18 cellular contexts compared by ENCODE assay signal in genomic region chr7:19113855-19114590, GRCh38. TPM values are rescaled to one million over a fixed set of nuclear protein-coding genes. Genes with fewer than 3 reads are reported as not detected.
A peak's percentile ranks its signal among the peaks of the same experiment; 100 is the strongest.
DNase-seq lines count a peak whose midpoint lies in the region; ATAC-seq and TF ChIP-seq lines count a peak whose summit lies in the region.
"Had no signal": no experiment of that assay in that cellular context is flagged by ENCODE, and none has a peak within 500 bp of the region (broad histone marks: within the 10 kb centered on the region; RNA-seq: fewer than 3 reads in every experiment).

No MANE protein-coding gene starts in this region.

- H3K9me3 Mint-ChIP-seq in neural crest cell, result no peaks in the 10 kb centered on the region
- H3K9me3 Mint-ChIP-seq in activated T-helper 17 cell treated with anti-CD3 and anti-CD28 coated beads, Interleukin-2, amount 50 U/mL, for 72 hours, result peaks cover 4% of the 10 kb centered on the region
- H3K9me3 Mint-ChIP-seq: T-cell had no signal

- H3K27me3 Mint-ChIP-seq in neural crest cell (ENCODE audit: low read depth), result peaks cover 95% of the 10 kb centered on the region
- peaks cover 61% of the 10 kb centered on the region for H3K27me3 Mint-ChIP-seq in activated T-helper 17 cell treated with anti-CD3 and anti-CD28 coated beads, Interleukin-2, amount 50 U/mL, for 72 hours

- peak; percentile 66 for DNase-seq in AG08396 (ENCODE audit: low spot score)
- DNase-seq in M059J (ENCODE audit: low read depth), result peak; percentile 50
- DNase-seq in cardiac fibroblast (ENCODE audit: low read depth in 2 of 2), result peak in 1 of 2 donors; percentile 71
- DNase-seq in neural crest cell (ENCODE audit: low read depth, low spot score), result no peak
- DNase-seq in AG20443 (ENCODE audit: low spot score), result no peak
- DNase-seq: activated CD4-positive, alpha-beta T cell treated with anti-CD3 and anti-CD28 coated beads for 48 hours; activated T-cell treated with anti-CD3 and anti-CD28 coated beads, Interleukin-2, amount 50 U/mL, for 72 hours; C1 segment of cervical spinal cord; NCI-H1048; NCI-H226; T-cell had no signal

- no peaks in the 10 kb centered on the region for H3K36me3 Mint-ChIP-seq in neural crest cell (ENCODE audit: low read depth)
- H3K36me3 Mint-ChIP-seq in activated T-helper 17 cell treated with anti-CD3 and anti-CD28 coated beads, Interleukin-2, amount 50 U/mL, for 72 hours (ENCODE audit: low read depth), result no peaks in the 10 kb centered on the region
- H3K36me3 Mint-ChIP-seq: T-cell had no signal

- H3K4me3 Mint-ChIP-seq in neural crest cell, result peak overlapping the region; percentile 48
- H3K4me3 Mint-ChIP-seq in activated T-helper 17 cell treated with anti-CD3 and anti-CD28 coated beads, Interleukin-2, amount 50 U/mL, for 72 hours, result no peak overlapping the region
- H3K4me3 Mint-ChIP-seq: activated T-cell treated with anti-CD3 and anti-CD28 coated beads, Interleukin-2, amount 50 U/mL, for 72 hours; T-cell had no signal

- no peak for ATAC-seq in activated T-helper 17 cell treated with anti-CD3 and anti-CD28 coated beads, Interleukin-2, amount 50 U/mL, for 72 hours (replicated peaks)
- no peak for ATAC-seq in GM18907 (IDR thresholded peaks at IDR 0.05; ENCODE audit: unreplicated experiment)
- no peak for ATAC-seq in GM18520 (IDR thresholded peaks at IDR 0.05; ENCODE audit: unreplicated experiment)
- ATAC-seq: activated T-cell treated with anti-CD3 and anti-CD28 coated beads, Interleukin-2, amount 50 U/mL, for 72 hours; HCT116; T-cell had no signal

- H3K4me3 ChIP-seq in cardiac fibroblast (replicated peaks in 1 of 2; ENCODE audit: low read depth in 2 of 2, low read length in 2 of 2), result peak overlapping the region; percentile 68 to 86
- H3K4me3 ChIP-seq: lung had no signal

- TF ChIP-seq CTCF in cardiac fibroblast (IDR thresholded peaks at IDR 0.05; ENCODE audit: low read depth, low read length) (no peak), neural crest cell (conservative IDR thresholded peaks at IDR 0.05) (no peak)

- peaks cover 13% of the 10 kb centered on the region for H3K4me1 Mint-ChIP-seq in neural crest cell
- H3K4me1 Mint-ChIP-seq in activated T-helper 17 cell treated with anti-CD3 and anti-CD28 coated beads, Interleukin-2, amount 50 U/mL, for 72 hours, result no peaks in the 10 kb centered on the region

- no peak overlapping the region for H3K27ac Mint-ChIP-seq in neural crest cell (ENCODE audit: unreplicated experiment)
- H3K27ac Mint-ChIP-seq in activated T-helper 17 cell treated with anti-CD3 and anti-CD28 coated beads, Interleukin-2, amount 50 U/mL, for 72 hours, result no peak overlapping the region
- H3K27ac Mint-ChIP-seq: activated T-cell treated with anti-CD3 and anti-CD28 coated beads, Interleukin-2, amount 50 U/mL, for 72 hours; T-cell had no signal

RNA-seq across cellular contexts. Expression of gene TWIST1, which starts 3.4 kb away (rescaled TPM):
- total RNA-seq in M059J (2014; rRNA removed; shearing (Covaris generic)), result 15.0 and 24.0 TPM in 2 replicates
- total RNA-seq in neural crest cell, result 6.7 and 8.1 TPM in 2 replicates
- total RNA-seq in activated T-helper 17 cell treated with anti-CD3 and anti-CD28 coated beads, Interleukin-2, amount 50 U/mL, for 72 hours, result 1 to 10 TPM; 1.1 to 3.1 TPM
- total RNA-seq: OCI-LY7 had no signal

RNA-seq across cellular contexts. Expression of gene FERD3L, which starts 31.2 kb away (rescaled TPM):
- total RNA-seq in M059J (2014; rRNA removed; shearing (Covaris generic)), result not detected in 2 replicates
- not detected in 2 replicates for total RNA-seq in neural crest cell
- total RNA-seq in activated T-helper 17 cell treated with anti-CD3 and anti-CD28 coated beads, Interleukin-2, amount 50 U/mL, for 72 hours, result not detected
- total RNA-seq: activated T-cell treated with anti-CD3 and anti-CD28 coated beads, Interleukin-2, amount 50 U/mL, for 72 hours; lung; OCI-LY7; omental fat pad; T-cell had no signal

Comparison
In these comparisons a context has a peak if more than half of its experiments do, and no peak if none do; other contexts are left out.
1. DNase-seq: peak in AG08396 (single experiment) and M059J (single experiment); none in neural crest cell (single experiment) and AG20443 (single experiment).